ENCODE assay signal across 1 cellular context in genomic region chr11:27354359-27354965, GRCh38.
TF ChIP-seq lines count a peak whose summit lies in the region.

No MANE protein-coding gene starts in this region.

TF ChIP-seq in GM12878, 131 proteins besides CTCF, POLR2A, EP300 and RAD21 (continued from another document):
- no peak for TF ChIP-seq MEF2A (IDR thresholded peaks at IDR 0.05; ENCODE audit: insufficient read depth, low read depth, low read length)
- TF ChIP-seq CEBPB (IDR thresholded peaks at IDR 0.05; ENCODE audit: borderline replicate concordance in 1 of 2, low read depth in 2 of 2, low read length in 2 of 2), result no peak
- no peak for TF ChIP-seq RB1 (IDR thresholded peaks at IDR 0.05; ENCODE audit: borderline replicate concordance)
- no peak for TF ChIP-seq KAT2A (conservative IDR thresholded peaks at IDR 0.05; ENCODE audit: control insufficient read depth, low read depth, low read length)
- TF ChIP-seq BRCA1 (IDR thresholded peaks at IDR 0.05; ENCODE audit: low read depth, low read length), result no peak
- TF ChIP-seq CBX3 (IDR thresholded peaks at IDR 0.05; ENCODE audit: borderline replicate concordance, low read depth), result no peak
- TF ChIP-seq HSF1 (IDR thresholded peaks at IDR 0.05; ENCODE audit: low read depth, low read length), result no peak
- TF ChIP-seq NRF1 (conservative IDR thresholded peaks at IDR 0.05; ENCODE audit: low read depth, low read length), result no peak
- no peak for TF ChIP-seq JUNB (IDR thresholded peaks at IDR 0.05)
- no peak for TF ChIP-seq POLR2AphosphoS5 (IDR thresholded peaks at IDR 0.05; ENCODE audit: low read length)
- no peak for TF ChIP-seq E2F8 (IDR thresholded peaks at IDR 0.05; ENCODE audit: low read depth, partially characterized antibody)
